1 cellular context compared by ENCODE assay signal in genomic region chr6:110953633-110954303, GRCh38.
TF ChIP-seq lines count a peak whose summit lies in the region.

No MANE protein-coding gene starts in this region.

TF ChIP-seq in K562, 482 proteins besides CTCF, POLR2A, EP300 and RAD21 (continued from another document and continues in another):
- TF ChIP-seq CBX8 (IDR thresholded peaks at IDR 0.05; ENCODE audit: borderline replicate concordance, extremely low read depth, low read depth, low read length, poor library complexity, severe bottlenecking) (no peak), ZNF75A (CRISPR knock-in tag; IDR thresholded peaks at IDR 0.05) (peak; percentile 54; the same call in 1 of the 2 replicates), RBM39 (optimal IDR thresholded peaks at IDR 0.05; ENCODE audit: low read depth, low read length) (no peak), SRSF3 (IDR thresholded peaks at IDR 0.05; ENCODE audit: insufficient read depth, low read length) (no peak), CHD7 (IDR thresholded peaks at IDR 0.05; ENCODE audit: low read depth, low read length) (no peak), THRB (CRISPR knock-in tag; conservative IDR thresholded peaks at IDR 0.05) (peak; percentile 95), SMAD4 (CRISPR knock-in tag; conservative IDR thresholded peaks at IDR 0.05) (peak; percentile 98), HMBOX1 (IDR thresholded peaks at IDR 0.05) (no peak), CREB3 (tag; conservative IDR thresholded peaks at IDR 0.05; ENCODE audit: low read depth) (peak; percentile 98), TAF7 (tag; IDR thresholded peaks at IDR 0.05) (peak; percentile 90), ZNF431 (CRISPR knock-in tag; IDR thresholded peaks at IDR 0.05) (no peak), RHOXF2B (CRISPR knock-in tag; conservative IDR thresholded peaks at IDR 0.05) (peak; percentile 91; the same call in 1 of the 2 replicates), ZNF740 (CRISPR knock-in tag; IDR thresholded peaks at IDR 0.05) (no peak), ZNF740 (tag; IDR thresholded peaks at IDR 0.05) (peak in 1 of 2 experiments; percentile 98; a peak in 2 of 4 replicates), ZNF212 (CRISPR knock-in tag; IDR thresholded peaks at IDR 0.05) (peak; percentile 89), GTF2E2 (tag; IDR thresholded peaks at IDR 0.05) (peak; percentile 79; the same call in 1 of the 2 replicates), ZNF561 (CRISPR knock-in tag; conservative IDR thresholded peaks at IDR 0.05) (peak; percentile 90), ZNF699 (CRISPR knock-in tag; IDR thresholded peaks at IDR 0.05; ENCODE audit: insufficient replicate concordance) (no peak), HDAC2 (IDR thresholded peaks at IDR 0.05) (no peak)
- TF ChIP-seq, protein P1, sequence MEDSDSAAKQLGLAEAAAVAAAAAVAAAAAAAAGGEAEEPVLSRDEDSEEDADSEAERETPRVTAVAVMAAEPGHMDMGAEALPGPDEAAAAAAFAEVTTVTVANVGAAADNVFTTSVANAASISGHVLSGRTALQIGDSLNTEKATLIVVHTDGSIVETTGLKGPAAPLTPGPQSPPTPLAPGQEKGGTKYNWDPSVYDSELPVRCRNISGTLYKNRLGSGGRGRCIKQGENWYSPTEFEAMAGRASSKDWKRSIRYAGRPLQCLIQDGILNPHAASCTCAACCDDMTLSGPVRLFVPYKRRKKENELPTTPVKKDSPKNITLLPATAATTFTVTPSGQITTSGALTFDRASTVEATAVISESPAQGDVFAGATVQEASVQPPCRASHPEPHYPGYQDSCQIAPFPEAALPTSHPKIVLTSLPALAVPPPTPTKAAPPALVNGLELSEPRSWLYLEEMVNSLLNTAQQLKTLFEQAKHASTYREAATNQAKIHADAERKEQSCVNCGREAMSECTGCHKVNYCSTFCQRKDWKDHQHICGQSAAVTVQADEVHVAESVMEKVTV (CRISPR knock-in tag; IDR thresholded peaks at IDR 0.05): peak; percentile 43; the same call in 1 of the 2 replicates
- TF ChIP-seq, protein P2, sequence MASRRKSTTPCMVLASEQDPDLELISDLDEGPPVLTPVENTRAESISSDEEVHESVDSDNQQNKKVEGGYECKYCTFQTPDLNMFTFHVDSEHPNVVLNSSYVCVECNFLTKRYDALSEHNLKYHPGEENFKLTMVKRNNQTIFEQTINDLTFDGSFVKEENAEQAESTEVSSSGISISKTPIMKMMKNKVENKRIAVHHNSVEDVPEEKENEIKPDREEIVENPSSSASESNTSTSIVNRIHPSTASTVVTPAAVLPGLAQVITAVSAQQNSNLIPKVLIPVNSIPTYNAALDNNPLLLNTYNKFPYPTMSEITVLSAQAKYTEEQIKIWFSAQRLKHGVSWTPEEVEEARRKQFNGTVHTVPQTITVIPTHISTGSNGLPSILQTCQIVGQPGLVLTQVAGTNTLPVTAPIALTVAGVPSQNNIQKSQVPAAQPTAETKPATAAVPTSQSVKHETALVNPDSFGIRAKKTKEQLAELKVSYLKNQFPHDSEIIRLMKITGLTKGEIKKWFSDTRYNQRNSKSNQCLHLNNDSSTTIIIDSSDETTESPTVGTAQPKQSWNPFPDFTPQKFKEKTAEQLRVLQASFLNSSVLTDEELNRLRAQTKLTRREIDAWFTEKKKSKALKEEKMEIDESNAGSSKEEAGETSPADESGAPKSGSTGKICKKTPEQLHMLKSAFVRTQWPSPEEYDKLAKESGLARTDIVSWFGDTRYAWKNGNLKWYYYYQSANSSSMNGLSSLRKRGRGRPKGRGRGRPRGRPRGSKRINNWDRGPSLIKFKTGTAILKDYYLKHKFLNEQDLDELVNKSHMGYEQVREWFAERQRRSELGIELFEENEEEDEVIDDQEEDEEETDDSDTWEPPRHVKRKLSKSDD (conservative IDR thresholded peaks at IDR 0.05; ENCODE audit: low read length): no peak
- TF ChIP-seq, protein P3, sequence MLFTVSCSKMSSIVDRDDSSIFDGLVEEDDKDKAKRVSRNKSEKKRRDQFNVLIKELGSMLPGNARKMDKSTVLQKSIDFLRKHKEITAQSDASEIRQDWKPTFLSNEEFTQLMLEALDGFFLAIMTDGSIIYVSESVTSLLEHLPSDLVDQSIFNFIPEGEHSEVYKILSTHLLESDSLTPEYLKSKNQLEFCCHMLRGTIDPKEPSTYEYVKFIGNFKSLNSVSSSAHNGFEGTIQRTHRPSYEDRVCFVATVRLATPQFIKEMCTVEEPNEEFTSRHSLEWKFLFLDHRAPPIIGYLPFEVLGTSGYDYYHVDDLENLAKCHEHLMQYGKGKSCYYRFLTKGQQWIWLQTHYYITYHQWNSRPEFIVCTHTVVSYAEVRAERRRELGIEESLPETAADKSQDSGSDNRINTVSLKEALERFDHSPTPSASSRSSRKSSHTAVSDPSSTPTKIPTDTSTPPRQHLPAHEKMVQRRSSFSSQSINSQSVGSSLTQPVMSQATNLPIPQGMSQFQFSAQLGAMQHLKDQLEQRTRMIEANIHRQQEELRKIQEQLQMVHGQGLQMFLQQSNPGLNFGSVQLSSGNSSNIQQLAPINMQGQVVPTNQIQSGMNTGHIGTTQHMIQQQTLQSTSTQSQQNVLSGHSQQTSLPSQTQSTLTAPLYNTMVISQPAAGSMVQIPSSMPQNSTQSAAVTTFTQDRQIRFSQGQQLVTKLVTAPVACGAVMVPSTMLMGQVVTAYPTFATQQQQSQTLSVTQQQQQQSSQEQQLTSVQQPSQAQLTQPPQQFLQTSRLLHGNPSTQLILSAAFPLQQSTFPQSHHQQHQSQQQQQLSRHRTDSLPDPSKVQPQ (CRISPR knock-in tag; IDR thresholded peaks at IDR 0.05; ENCODE audit: borderline replicate concordance): peak; percentile 82
- TF ChIP-seq, protein P4, sequence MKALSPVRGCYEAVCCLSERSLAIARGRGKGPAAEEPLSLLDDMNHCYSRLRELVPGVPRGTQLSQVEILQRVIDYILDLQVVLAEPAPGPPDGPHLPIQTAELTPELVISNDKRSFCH (CRISPR knock-in tag; IDR thresholded peaks at IDR 0.05): peak; percentile 72; the same call in 1 of the 2 replicates
- TF ChIP-seq, protein P4 (tag; IDR thresholded peaks at IDR 0.05): peak; percentile 99
